1 cellular context compared by ENCODE assay signal in genomic region chr10:131885391-131886165, GRCh38.
A peak's percentile ranks its signal among the peaks of the same experiment; 100 is the strongest.
TF ChIP-seq lines count a peak whose summit lies in the region.

No MANE protein-coding gene starts in this region.

TF ChIP-seq in HepG2, 621 proteins besides CTCF, POLR2A, EP300 and RAD21 (continued from another document and continues in another):
- no peak for TF ChIP-seq ZSCAN22 (CRISPR knock-in tag; IDR thresholded peaks at IDR 0.05)
- no peak for TF ChIP-seq FLYWCH1 (CRISPR knock-in tag; IDR thresholded peaks at IDR 0.05)
- TF ChIP-seq, protein P1, sequence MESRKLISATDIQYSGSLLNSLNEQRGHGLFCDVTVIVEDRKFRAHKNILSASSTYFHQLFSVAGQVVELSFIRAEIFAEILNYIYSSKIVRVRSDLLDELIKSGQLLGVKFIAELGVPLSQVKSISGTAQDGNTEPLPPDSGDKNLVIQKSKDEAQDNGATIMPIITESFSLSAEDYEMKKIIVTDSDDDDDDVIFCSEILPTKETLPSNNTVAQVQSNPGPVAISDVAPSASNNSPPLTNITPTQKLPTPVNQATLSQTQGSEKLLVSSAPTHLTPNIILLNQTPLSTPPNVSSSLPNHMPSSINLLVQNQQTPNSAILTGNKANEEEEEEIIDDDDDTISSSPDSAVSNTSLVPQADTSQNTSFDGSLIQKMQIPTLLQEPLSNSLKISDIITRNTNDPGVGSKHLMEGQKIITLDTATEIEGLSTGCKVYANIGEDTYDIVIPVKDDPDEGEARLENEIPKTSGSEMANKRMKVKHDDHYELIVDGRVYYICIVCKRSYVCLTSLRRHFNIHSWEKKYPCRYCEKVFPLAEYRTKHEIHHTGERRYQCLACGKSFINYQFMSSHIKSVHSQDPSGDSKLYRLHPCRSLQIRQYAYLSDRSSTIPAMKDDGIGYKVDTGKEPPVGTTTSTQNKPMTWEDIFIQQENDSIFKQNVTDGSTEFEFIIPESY (CRISPR knock-in tag; IDR thresholded peaks at IDR 0.05), result peak; percentile 65; the same call in 1 of the 2 replicates
- no peak; the same call in 1 of the 2 replicates for TF ChIP-seq HOXA3 (CRISPR knock-in tag; IDR thresholded peaks at IDR 0.05)
- no peak for TF ChIP-seq ZNF484 (CRISPR knock-in tag; IDR thresholded peaks at IDR 0.05; ENCODE audit: borderline replicate concordance, low read depth)
- peak; percentile 54; the same call in 1 of the 2 replicates for TF ChIP-seq TFAP4 (IDR thresholded peaks at IDR 0.05; ENCODE audit: borderline replicate concordance, low read depth)
- TF ChIP-seq SNAPC4 (CRISPR knock-in tag; IDR thresholded peaks at IDR 0.05), result no peak
- TF ChIP-seq CC2D1A (CRISPR knock-in tag; IDR thresholded peaks at IDR 0.05), result no peak
- TF ChIP-seq, protein P2, sequence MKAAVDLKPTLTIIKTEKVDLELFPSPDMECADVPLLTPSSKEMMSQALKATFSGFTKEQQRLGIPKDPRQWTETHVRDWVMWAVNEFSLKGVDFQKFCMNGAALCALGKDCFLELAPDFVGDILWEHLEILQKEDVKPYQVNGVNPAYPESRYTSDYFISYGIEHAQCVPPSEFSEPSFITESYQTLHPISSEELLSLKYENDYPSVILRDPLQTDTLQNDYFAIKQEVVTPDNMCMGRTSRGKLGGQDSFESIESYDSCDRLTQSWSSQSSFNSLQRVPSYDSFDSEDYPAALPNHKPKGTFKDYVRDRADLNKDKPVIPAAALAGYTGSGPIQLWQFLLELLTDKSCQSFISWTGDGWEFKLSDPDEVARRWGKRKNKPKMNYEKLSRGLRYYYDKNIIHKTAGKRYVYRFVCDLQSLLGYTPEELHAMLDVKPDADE (CRISPR knock-in tag; IDR thresholded peaks at IDR 0.05), result no peak
- TF ChIP-seq PHF8 (CRISPR knock-in tag; IDR thresholded peaks at IDR 0.05), result no peak; the same call in 1 of the 2 replicates
- TF ChIP-seq, protein P3, sequence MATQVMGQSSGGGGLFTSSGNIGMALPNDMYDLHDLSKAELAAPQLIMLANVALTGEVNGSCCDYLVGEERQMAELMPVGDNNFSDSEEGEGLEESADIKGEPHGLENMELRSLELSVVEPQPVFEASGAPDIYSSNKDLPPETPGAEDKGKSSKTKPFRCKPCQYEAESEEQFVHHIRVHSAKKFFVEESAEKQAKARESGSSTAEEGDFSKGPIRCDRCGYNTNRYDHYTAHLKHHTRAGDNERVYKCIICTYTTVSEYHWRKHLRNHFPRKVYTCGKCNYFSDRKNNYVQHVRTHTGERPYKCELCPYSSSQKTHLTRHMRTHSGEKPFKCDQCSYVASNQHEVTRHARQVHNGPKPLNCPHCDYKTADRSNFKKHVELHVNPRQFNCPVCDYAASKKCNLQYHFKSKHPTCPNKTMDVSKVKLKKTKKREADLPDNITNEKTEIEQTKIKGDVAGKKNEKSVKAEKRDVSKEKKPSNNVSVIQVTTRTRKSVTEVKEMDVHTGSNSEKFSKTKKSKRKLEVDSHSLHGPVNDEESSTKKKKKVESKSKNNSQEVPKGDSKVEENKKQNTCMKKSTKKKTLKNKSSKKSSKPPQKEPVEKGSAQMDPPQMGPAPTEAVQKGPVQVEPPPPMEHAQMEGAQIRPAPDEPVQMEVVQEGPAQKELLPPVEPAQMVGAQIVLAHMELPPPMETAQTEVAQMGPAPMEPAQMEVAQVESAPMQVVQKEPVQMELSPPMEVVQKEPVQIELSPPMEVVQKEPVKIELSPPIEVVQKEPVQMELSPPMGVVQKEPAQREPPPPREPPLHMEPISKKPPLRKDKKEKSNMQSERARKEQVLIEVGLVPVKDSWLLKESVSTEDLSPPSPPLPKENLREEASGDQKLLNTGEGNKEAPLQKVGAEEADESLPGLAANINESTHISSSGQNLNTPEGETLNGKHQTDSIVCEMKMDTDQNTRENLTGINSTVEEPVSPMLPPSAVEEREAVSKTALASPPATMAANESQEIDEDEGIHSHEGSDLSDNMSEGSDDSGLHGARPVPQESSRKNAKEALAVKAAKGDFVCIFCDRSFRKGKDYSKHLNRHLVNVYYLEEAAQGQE (IDR thresholded peaks at IDR 0.05; ENCODE audit: borderline replicate concordance in 1 of 2, low read depth in 1 of 2, low read length in 2 of 2), result no peak
- 0 out of 2 replicates have a peak, but pooled peaks have one; percentile 30 for TF ChIP-seq HDAC1 (CRISPR knock-in tag; IDR thresholded peaks at IDR 0.05)
- TF ChIP-seq JDP2 (CRISPR knock-in tag; IDR thresholded peaks at IDR 0.05; ENCODE audit: borderline replicate concordance), result no peak
- no peak for TF ChIP-seq MAZ (IDR thresholded peaks at IDR 0.05; ENCODE audit: borderline replicate concordance, low read depth, low read length)
- TF ChIP-seq MAZ (CRISPR knock-in tag; IDR thresholded peaks at IDR 0.05; ENCODE audit: low read depth), result peak; percentile 57; the same call in 1 of the 2 replicates
- no peak for TF ChIP-seq ZNF589 (CRISPR knock-in tag; conservative IDR thresholded peaks at IDR 0.05)
- TF ChIP-seq SOX5 (CRISPR knock-in tag; IDR thresholded peaks at IDR 0.05; ENCODE audit: borderline replicate concordance), result no peak
- no peak for TF ChIP-seq SMYD3 (CRISPR knock-in tag; IDR thresholded peaks at IDR 0.05)
- TF ChIP-seq BHLHE40 (IDR thresholded peaks at IDR 0.05; ENCODE audit: low read length), result no peak; the same call in 1 of the 2 replicates
- TF ChIP-seq ZNF430 (CRISPR knock-in tag; IDR thresholded peaks at IDR 0.05), result no peak
- no peak for TF ChIP-seq ZNF576 (CRISPR knock-in tag; IDR thresholded peaks at IDR 0.05)
- TF ChIP-seq FOXA1 (IDR thresholded peaks at IDR 0.05), result no peak
- 0 out of 2 replicates have a peak, but pooled peaks have one; percentile 3 for TF ChIP-seq FOXA1 (CRISPR knock-in tag; IDR thresholded peaks at IDR 0.05)
- TF ChIP-seq MATR3 (CRISPR knock-in tag; IDR thresholded peaks at IDR 0.05), result no peak
- TF ChIP-seq ZNF703 (CRISPR knock-in tag; IDR thresholded peaks at IDR 0.05; ENCODE audit: borderline replicate concordance), result no peak
- no peak for TF ChIP-seq MLLT10 (CRISPR knock-in tag; IDR thresholded peaks at IDR 0.05)
- no peak for TF ChIP-seq ZFYVE20 (CRISPR knock-in tag; IDR thresholded peaks at IDR 0.05; ENCODE audit: borderline replicate concordance, low read depth)
- no peak for TF ChIP-seq HOXD1 (CRISPR knock-in tag; IDR thresholded peaks at IDR 0.05)
- TF ChIP-seq MAFG (CRISPR knock-in tag; IDR thresholded peaks at IDR 0.05), result no peak
- TF ChIP-seq CCDC6 (CRISPR knock-in tag; IDR thresholded peaks at IDR 0.05), result 0 out of 2 replicates have a peak, but pooled peaks have one; percentile 43
- no peak for TF ChIP-seq ZNF282 (IDR thresholded peaks at IDR 0.05; ENCODE audit: partially characterized antibody)
- TF ChIP-seq, protein P4, sequence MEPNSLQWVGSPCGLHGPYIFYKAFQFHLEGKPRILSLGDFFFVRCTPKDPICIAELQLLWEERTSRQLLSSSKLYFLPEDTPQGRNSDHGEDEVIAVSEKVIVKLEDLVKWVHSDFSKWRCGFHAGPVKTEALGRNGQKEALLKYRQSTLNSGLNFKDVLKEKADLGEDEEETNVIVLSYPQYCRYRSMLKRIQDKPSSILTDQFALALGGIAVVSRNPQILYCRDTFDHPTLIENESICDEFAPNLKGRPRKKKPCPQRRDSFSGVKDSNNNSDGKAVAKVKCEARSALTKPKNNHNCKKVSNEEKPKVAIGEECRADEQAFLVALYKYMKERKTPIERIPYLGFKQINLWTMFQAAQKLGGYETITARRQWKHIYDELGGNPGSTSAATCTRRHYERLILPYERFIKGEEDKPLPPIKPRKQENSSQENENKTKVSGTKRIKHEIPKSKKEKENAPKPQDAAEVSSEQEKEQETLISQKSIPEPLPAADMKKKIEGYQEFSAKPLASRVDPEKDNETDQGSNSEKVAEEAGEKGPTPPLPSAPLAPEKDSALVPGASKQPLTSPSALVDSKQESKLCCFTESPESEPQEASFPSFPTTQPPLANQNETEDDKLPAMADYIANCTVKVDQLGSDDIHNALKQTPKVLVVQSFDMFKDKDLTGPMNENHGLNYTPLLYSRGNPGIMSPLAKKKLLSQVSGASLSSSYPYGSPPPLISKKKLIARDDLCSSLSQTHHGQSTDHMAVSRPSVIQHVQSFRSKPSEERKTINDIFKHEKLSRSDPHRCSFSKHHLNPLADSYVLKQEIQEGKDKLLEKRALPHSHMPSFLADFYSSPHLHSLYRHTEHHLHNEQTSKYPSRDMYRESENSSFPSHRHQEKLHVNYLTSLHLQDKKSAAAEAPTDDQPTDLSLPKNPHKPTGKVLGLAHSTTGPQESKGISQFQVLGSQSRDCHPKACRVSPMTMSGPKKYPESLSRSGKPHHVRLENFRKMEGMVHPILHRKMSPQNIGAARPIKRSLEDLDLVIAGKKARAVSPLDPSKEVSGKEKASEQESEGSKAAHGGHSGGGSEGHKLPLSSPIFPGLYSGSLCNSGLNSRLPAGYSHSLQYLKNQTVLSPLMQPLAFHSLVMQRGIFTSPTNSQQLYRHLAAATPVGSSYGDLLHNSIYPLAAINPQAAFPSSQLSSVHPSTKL (CRISPR knock-in tag; IDR thresholded peaks at IDR 0.05), result 0 out of 2 replicates have a peak, but pooled peaks have one; percentile 15
- no peak for TF ChIP-seq JARID2 (CRISPR knock-in tag; IDR thresholded peaks at IDR 0.05; ENCODE audit: insufficient replicate concordance)
- TF ChIP-seq ZNF18 (CRISPR knock-in tag; IDR thresholded peaks at IDR 0.05; ENCODE audit: insufficient replicate concordance), result no peak
- TF ChIP-seq CEBPB (IDR thresholded peaks at IDR 0.05; ENCODE audit: borderline replicate concordance, low read depth, low read length), result no peak
- no peak for TF ChIP-seq ZNF3 (CRISPR knock-in tag; IDR thresholded peaks at IDR 0.05)
- no peak for TF ChIP-seq JUNB (CRISPR knock-in tag; IDR thresholded peaks at IDR 0.05; ENCODE audit: borderline replicate concordance)
- peak; percentile 42; the same call in 1 of the 2 replicates for TF ChIP-seq ELF3 (CRISPR knock-in tag; IDR thresholded peaks at IDR 0.05)
- no peak for TF ChIP-seq ZNF616 (CRISPR knock-in tag; IDR thresholded peaks at IDR 0.05; ENCODE audit: low read depth)
- no peak for TF ChIP-seq ZNF205 (CRISPR knock-in tag; IDR thresholded peaks at IDR 0.05)
- TF ChIP-seq NR0B2 (CRISPR knock-in tag; IDR thresholded peaks at IDR 0.05), result no peak
- no peak for TF ChIP-seq KDM4B (CRISPR knock-in tag; IDR thresholded peaks at IDR 0.05)
- TF ChIP-seq ZNF709 (CRISPR knock-in tag; IDR thresholded peaks at IDR 0.05), result no peak
- TF ChIP-seq, protein P5, sequence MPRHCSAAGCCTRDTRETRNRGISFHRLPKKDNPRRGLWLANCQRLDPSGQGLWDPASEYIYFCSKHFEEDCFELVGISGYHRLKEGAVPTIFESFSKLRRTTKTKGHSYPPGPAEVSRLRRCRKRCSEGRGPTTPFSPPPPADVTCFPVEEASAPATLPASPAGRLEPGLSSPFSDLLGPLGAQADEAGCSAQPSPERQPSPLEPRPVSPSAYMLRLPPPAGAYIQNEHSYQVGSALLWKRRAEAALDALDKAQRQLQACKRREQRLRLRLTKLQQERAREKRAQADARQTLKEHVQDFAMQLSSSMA (CRISPR knock-in tag; IDR thresholded peaks at IDR 0.05), result no peak
- no peak for TF ChIP-seq ASH2L (IDR thresholded peaks at IDR 0.05; ENCODE audit: insufficient read length, low read depth, low read length)
- no peak for TF ChIP-seq RORA (CRISPR knock-in tag; IDR thresholded peaks at IDR 0.05)
